In genomic region chr2:12774381-12774780, GRCh38 we compare ENCODE assay signal across 19 cellular contexts.
"Had no signal": no experiment of that assay in that cellular context is flagged by ENCODE, and none has a peak within 500 bp of the region (broad histone marks: within the 10 kb centered on the region; RNA-seq: fewer than 3 reads in every experiment).

No MANE protein-coding gene starts in this region.

- H3K27ac ChIP-seq: brain microvascular endothelial cell, pancreas, sigmoid colon, stomach, testis, upper lobe of right lung had no signal

- H3K9me3 Mint-ChIP-seq: activated CD4-positive, alpha-beta T cell treated with anti-CD3 and anti-CD28 coated beads, Interleukin-2, amount 10 ng/mL, durations not matched to agents 7 days and 5 days; mesothelial cell of epicardium; T-helper 2 cell treated with Interferon-gamma antibody and Interleukin-4, amounts not matched to agents 5 μg/mL and 100 μg/mL, for 36 hours had no signal

- H3K4me3 ChIP-seq: lung, pancreas, sigmoid colon, stomach, testis, upper lobe of right lung had no signal

- H3K27ac Mint-ChIP-seq: activated CD4-positive, alpha-beta T cell treated with anti-CD3 and anti-CD28 coated beads, Interleukin-2, amount 10 ng/mL, durations not matched to agents 7 days and 5 days; activated naive CD8-positive, alpha-beta T cell treated with anti-CD3 and anti-CD28 coated beads for 36 hours; dendritic cell treated with granulocyte-macrophage colony-stimulating factor and Interleukin-4, amounts not matched to agents 40 ng/mL and 50 ng/mL, for 4 days; mesothelial cell of epicardium; T-helper 2 cell treated with Interferon-gamma antibody and Interleukin-4, amounts not matched to agents 5 μg/mL and 100 μg/mL, for 36 hours had no signal

- ATAC-seq: left cardiac atrium, pancreas, upper lobe of right lung had no signal

- H3K36me3 ChIP-seq: brain microvascular endothelial cell, pancreas, sigmoid colon, stomach, upper lobe of right lung had no signal

- H3K36me3 Mint-ChIP-seq: activated naive CD8-positive, alpha-beta T cell treated with anti-CD3 and anti-CD28 coated beads for 36 hours; mesothelial cell of epicardium had no signal

- H3K9me3 ChIP-seq: pancreas, testis, upper lobe of right lung had no signal

- H3K27me3 ChIP-seq: brain microvascular endothelial cell, pancreas, sigmoid colon, stomach, testis, upper lobe of right lung had no signal

- H3K4me1 ChIP-seq: pancreas, sigmoid colon, stomach, upper lobe of right lung had no signal

- H3K4me3 Mint-ChIP-seq: activated CD4-positive, alpha-beta T cell treated with anti-CD3 and anti-CD28 coated beads, Interleukin-2, amount 10 ng/mL, durations not matched to agents 7 days and 5 days; activated naive CD8-positive, alpha-beta T cell treated with anti-CD3 and anti-CD28 coated beads for 36 hours; dendritic cell treated with granulocyte-macrophage colony-stimulating factor and Interleukin-4, amounts not matched to agents 40 ng/mL and 50 ng/mL, for 4 days; mesothelial cell of epicardium; T-helper 2 cell treated with Interferon-gamma antibody and Interleukin-4, amounts not matched to agents 5 μg/mL and 100 μg/mL, for 36 hours had no signal

- DNase-seq: activated CD4-positive, alpha-beta T cell treated with anti-CD3 and anti-CD28 coated beads, Interleukin-2, amount 10 ng/mL, durations not matched to agents 7 days and 5 days; activated CD4-positive, CD25-positive, alpha-beta regulatory T cell; activated naive CD8-positive, alpha-beta T cell treated with anti-CD3 and anti-CD28 coated beads for 36 hours; anterior cingulate cortex; brain microvascular endothelial cell; effector memory CD4-positive, alpha-beta T cell; erythroblast; foreskin melanocyte; left cardiac atrium; pancreas; sigmoid colon; stimulated activated CD4-positive, alpha-beta T cell treated with anti-CD3 and anti-CD28 coated beads, Interleukin-1b, Interleukin-23, amount 100 ng/mL, for 48 hours; stomach; testis; upper lobe of right lung had no signal
